17 cellular contexts compared by ENCODE assay signal in genomic region chrX:3664921-3665320, GRCh38. TPM values are rescaled to one million over a fixed set of nuclear protein-coding genes. Genes with fewer than 3 reads are reported as not detected.
DNase-seq lines count a peak whose midpoint lies in the region; ATAC-seq and TF ChIP-seq lines count a peak whose summit lies in the region.
"Had no signal": no experiment of that assay in that cellular context is flagged by ENCODE, and none has a peak within 500 bp of the region (broad histone marks: within the 10 kb centered on the region; RNA-seq: fewer than 3 reads in every experiment).

No MANE protein-coding gene starts in this region.

- TF ChIP-seq CTCF in activated CD8-positive, alpha-beta T cell treated with anti-CD3 and anti-CD28 coated beads for 36 hours (IDR thresholded peaks at IDR 0.05): no peak
- TF ChIP-seq CTCF in WTC11 (IDR thresholded peaks at IDR 0.05): no peak

- peaks cover 40 to 90% (median 72%) of the 10 kb centered on the region in 11 experiments for H3K36me3 ChIP-seq in BLaER1 treated with 17β-estradiol and CSF1 and Interleukin-3, amounts not matched to agents 10 nM and 100 nM

- H3K4me3 Mint-ChIP-seq in activated CD8-positive, alpha-beta T cell treated with anti-CD3 and anti-CD28 coated beads, Interleukin-2, amount 10 ng/mL, durations not matched to agents 7 days and 5 days: no peak overlapping the region
- H3K4me3 Mint-ChIP-seq in activated CD8-positive, alpha-beta T cell treated with anti-CD3 and anti-CD28 coated beads for 36 hours: no peak overlapping the region
- H3K4me3 Mint-ChIP-seq in activated T-helper 1 cell treated with anti-CD3 and anti-CD28 coated beads, Interleukin-12 subunit alpha, Interleukin-12 subunit beta, Interleukin-2, Interleukin-4 antibody, amounts not matched to agents 30 ng/mL and 10 ng/mL and 1 ng/mL, durations not matched to agents 14 hours and 24 hours and 36 hours: no peak overlapping the region
- H3K4me3 Mint-ChIP-seq in WTC11: no peak overlapping the region
- H3K4me3 Mint-ChIP-seq: CD4-positive, alpha-beta memory T cell; HFFc6 had no signal

- H3K9ac ChIP-seq in BLaER1 treated with 17β-estradiol and CSF1 and Interleukin-3, amounts not matched to agents 10 nM and 100 nM: no peak overlapping the region

- peaks cover 13% of the 10 kb centered on the region for H3K4me1 Mint-ChIP-seq in activated CD8-positive, alpha-beta T cell treated with anti-CD3 and anti-CD28 coated beads, Interleukin-2, amount 10 ng/mL, durations not matched to agents 7 days and 5 days (ENCODE audit: low read depth)
- H3K4me1 Mint-ChIP-seq in activated CD8-positive, alpha-beta T cell treated with anti-CD3 and anti-CD28 coated beads for 36 hours (ENCODE audit: low read depth): peaks cover 3% of the 10 kb centered on the region
- peaks cover 7% of the 10 kb centered on the region for H3K4me1 Mint-ChIP-seq in activated T-helper 1 cell treated with anti-CD3 and anti-CD28 coated beads, Interleukin-12 subunit alpha, Interleukin-12 subunit beta, Interleukin-2, Interleukin-4 antibody, amounts not matched to agents 30 ng/mL and 10 ng/mL and 1 ng/mL, durations not matched to agents 14 hours and 24 hours and 36 hours (ENCODE audit: low read depth)
- no peaks in the 10 kb centered on the region; the same call in 1 of the 2 replicates for H3K4me1 Mint-ChIP-seq in WTC11

- DNase-seq in activated CD8-positive, alpha-beta T cell treated with anti-CD3 and anti-CD28 coated beads, Interleukin-2, amount 10 ng/mL, durations not matched to agents 7 days and 5 days: no peak
- DNase-seq in activated CD8-positive, alpha-beta T cell treated with anti-CD3 and anti-CD28 coated beads for 36 hours: no peak
- DNase-seq in activated T-helper 1 cell treated with anti-CD3 and anti-CD28 coated beads, Interleukin-12 subunit alpha, Interleukin-12 subunit beta, Interleukin-2, Interleukin-4 antibody, amounts not matched to agents 30 ng/mL and 10 ng/mL and 1 ng/mL, durations not matched to agents 14 hours and 24 hours and 36 hours (ENCODE audit: low spot score): no peak
- DNase-seq in UCSD-AML1 (lab: John Stamatoyannopoulos, UW; ENCODE audit: unreplicated experiment): no peak
- no peak for DNase-seq in WTC11 (ENCODE audit: low spot score)
- no peak for DNase-seq in GF-D8 (lab: John Stamatoyannopoulos, UW)
- DNase-seq: C1 segment of cervical spinal cord; Calu3; CD4-positive, alpha-beta memory T cell; COR-L47; DMS53; DMS79 treated with DMSO at 0.1 percent for 48 hours; GOT3; HFFc6 had no signal

- POLR2A ChIA-PET in activated CD8-positive, alpha-beta T cell treated with anti-CD3 and anti-CD28 coated beads, Interleukin-2, amount 10 ng/mL, durations not matched to agents 7 days and 5 days (lab: Charles Lee): no interaction called here
- POLR2A ChIA-PET in activated CD8-positive, alpha-beta T cell treated with anti-CD3 and anti-CD28 coated beads for 36 hours (lab: Charles Lee): no interaction called here
- POLR2A ChIA-PET in WTC11 (lab: Charles Lee): no interaction called here

- no peaks in the 10 kb centered on the region for H3K27me3 ChIP-seq in BLaER1 treated with 17β-estradiol and CSF1 and Interleukin-3, amounts not matched to agents 10 nM and 100 nM

- H3K4me1 ChIP-seq in BLaER1 treated with 17β-estradiol and CSF1 and Interleukin-3, amounts not matched to agents 10 nM and 100 nM: peaks cover 15 to 56% (median 24%) of the 10 kb centered on the region in 10 experiments
- H3K4me1 ChIP-seq: HAP-1 had no signal

- H3K27ac Mint-ChIP-seq in activated CD8-positive, alpha-beta T cell treated with anti-CD3 and anti-CD28 coated beads, Interleukin-2, amount 10 ng/mL, durations not matched to agents 7 days and 5 days: peak overlapping the region; percentile 49
- no peak overlapping the region for H3K27ac Mint-ChIP-seq in activated CD8-positive, alpha-beta T cell treated with anti-CD3 and anti-CD28 coated beads for 36 hours
- peak overlapping the region; percentile 40 for H3K27ac Mint-ChIP-seq in activated T-helper 1 cell treated with anti-CD3 and anti-CD28 coated beads, Interleukin-12 subunit alpha, Interleukin-12 subunit beta, Interleukin-2, Interleukin-4 antibody, amounts not matched to agents 30 ng/mL and 10 ng/mL and 1 ng/mL, durations not matched to agents 14 hours and 24 hours and 36 hours
- H3K27ac Mint-ChIP-seq in WTC11: no peak overlapping the region
- H3K27ac Mint-ChIP-seq: HFFc6 had no signal

- peak overlapping the region in 8 of 11 experiments; percentile 27 to 83 (median 76); a peak in 11 of 22 replicates for H3K4me2 ChIP-seq in BLaER1 treated with 17β-estradiol and CSF1 and Interleukin-3, amounts not matched to agents 10 nM and 100 nM

- H4K20me1 ChIP-seq in BLaER1 treated with 17β-estradiol and CSF1 and Interleukin-3, amounts not matched to agents 10 nM and 100 nM: peaks cover 12 to 95% (median 63%) of the 10 kb centered on the region in 11 experiments; a peak in 21 of 22 replicates

- CTCF ChIA-PET in activated CD8-positive, alpha-beta T cell treated with anti-CD3 and anti-CD28 coated beads, Interleukin-2, amount 10 ng/mL, durations not matched to agents 7 days and 5 days (lab: Charles Lee): no interaction called here
- CTCF ChIA-PET in activated CD8-positive, alpha-beta T cell treated with anti-CD3 and anti-CD28 coated beads for 36 hours (lab: Charles Lee): no interaction called here
- CTCF ChIA-PET in WTC11 (lab: Charles Lee): no interaction called here

- no peaks in the 10 kb centered on the region for H3K27me3 Mint-ChIP-seq in activated CD8-positive, alpha-beta T cell treated with anti-CD3 and anti-CD28 coated beads, Interleukin-2, amount 10 ng/mL, durations not matched to agents 7 days and 5 days (ENCODE audit: low read depth)
- no peaks in the 10 kb centered on the region for H3K27me3 Mint-ChIP-seq in activated CD8-positive, alpha-beta T cell treated with anti-CD3 and anti-CD28 coated beads for 36 hours
- H3K27me3 Mint-ChIP-seq in activated T-helper 1 cell treated with anti-CD3 and anti-CD28 coated beads, Interleukin-12 subunit alpha, Interleukin-12 subunit beta, Interleukin-2, Interleukin-4 antibody, amounts not matched to agents 30 ng/mL and 10 ng/mL and 1 ng/mL, durations not matched to agents 14 hours and 24 hours and 36 hours (ENCODE audit: insufficient read depth): no peaks in the 10 kb centered on the region
- no peaks in the 10 kb centered on the region for H3K27me3 Mint-ChIP-seq in WTC11 (ENCODE audit: low read depth)
- H3K27me3 Mint-ChIP-seq: CD4-positive, alpha-beta memory T cell had no signal

- no peak overlapping the region for H3K4me3 ChIP-seq in BLaER1 treated with 17β-estradiol and CSF1 and Interleukin-3, amounts not matched to agents 10 nM and 100 nM
- H3K4me3 ChIP-seq: HAP-1 had no signal

- intact Hi-C loops in activated CD8-positive, alpha-beta T cell treated with anti-CD3 and anti-CD28 coated beads for 36 hours (cut with micrococcal nuclease): no loop called here
- intact Hi-C loops in activated T-helper 1 cell treated with anti-CD3 and anti-CD28 coated beads, Interleukin-12 subunit alpha, Interleukin-12 subunit beta, Interleukin-2, Interleukin-4 antibody, amounts not matched to agents 30 ng/mL and 10 ng/mL and 1 ng/mL, durations not matched to agents 14 hours and 24 hours and 36 hours (cut with micrococcal nuclease): loop anchor here (10.0 kb wide), 1 partner anchor 120 kb away; no protein-coding TSS in a partner anchor

- no peak overlapping the region for H3K27ac ChIP-seq in BLaER1 treated with 17β-estradiol and CSF1 and Interleukin-3, amounts not matched to agents 10 nM and 100 nM
- H3K27ac ChIP-seq: 22Rv1 had no signal

- H3K36me3 Mint-ChIP-seq in activated CD8-positive, alpha-beta T cell treated with anti-CD3 and anti-CD28 coated beads, Interleukin-2, amount 10 ng/mL, durations not matched to agents 7 days and 5 days (ENCODE audit: low read depth): peaks cover 56% of the 10 kb centered on the region
- H3K36me3 Mint-ChIP-seq in activated CD8-positive, alpha-beta T cell treated with anti-CD3 and anti-CD28 coated beads for 36 hours (ENCODE audit: low read depth): peaks cover 21% of the 10 kb centered on the region
- peaks cover 35% of the 10 kb centered on the region for H3K36me3 Mint-ChIP-seq in activated T-helper 1 cell treated with anti-CD3 and anti-CD28 coated beads, Interleukin-12 subunit alpha, Interleukin-12 subunit beta, Interleukin-2, Interleukin-4 antibody, amounts not matched to agents 30 ng/mL and 10 ng/mL and 1 ng/mL, durations not matched to agents 14 hours and 24 hours and 36 hours (ENCODE audit: low read depth)
- peaks cover 24% of the 10 kb centered on the region for H3K36me3 Mint-ChIP-seq in WTC11

- no peak for ATAC-seq in activated CD8-positive, alpha-beta T cell treated with anti-CD3 and anti-CD28 coated beads, Interleukin-2, amount 10 ng/mL, durations not matched to agents 7 days and 5 days
- no peak for ATAC-seq in activated CD8-positive, alpha-beta T cell treated with anti-CD3 and anti-CD28 coated beads for 36 hours
- ATAC-seq in WTC11: no peak

- H3K9me3 Mint-ChIP-seq in activated CD8-positive, alpha-beta T cell treated with anti-CD3 and anti-CD28 coated beads, Interleukin-2, amount 10 ng/mL, durations not matched to agents 7 days and 5 days (ENCODE audit: insufficient read depth): no peaks in the 10 kb centered on the region
- no peaks in the 10 kb centered on the region for H3K9me3 Mint-ChIP-seq in activated CD8-positive, alpha-beta T cell treated with anti-CD3 and anti-CD28 coated beads for 36 hours
- no peaks in the 10 kb centered on the region for H3K9me3 Mint-ChIP-seq in activated T-helper 1 cell treated with anti-CD3 and anti-CD28 coated beads, Interleukin-12 subunit alpha, Interleukin-12 subunit beta, Interleukin-2, Interleukin-4 antibody, amounts not matched to agents 30 ng/mL and 10 ng/mL and 1 ng/mL, durations not matched to agents 14 hours and 24 hours and 36 hours
- H3K9me3 Mint-ChIP-seq in WTC11: no peaks in the 10 kb centered on the region
- H3K9me3 Mint-ChIP-seq: CD4-positive, alpha-beta memory T cell; HFFc6 had no signal

- no peaks in the 10 kb centered on the region for H3K9me3 ChIP-seq in BLaER1 treated with 17β-estradiol and CSF1 and Interleukin-3, amounts not matched to agents 10 nM and 100 nM (replicated peaks in 1 of 11)
- H3K9me3 ChIP-seq: HAP-1 had no signal

TF ChIP-seq in WTC11, 78 proteins besides CTCF, POLR2A, EP300 and RAD21:
- TF ChIP-seq, protein P1, sequence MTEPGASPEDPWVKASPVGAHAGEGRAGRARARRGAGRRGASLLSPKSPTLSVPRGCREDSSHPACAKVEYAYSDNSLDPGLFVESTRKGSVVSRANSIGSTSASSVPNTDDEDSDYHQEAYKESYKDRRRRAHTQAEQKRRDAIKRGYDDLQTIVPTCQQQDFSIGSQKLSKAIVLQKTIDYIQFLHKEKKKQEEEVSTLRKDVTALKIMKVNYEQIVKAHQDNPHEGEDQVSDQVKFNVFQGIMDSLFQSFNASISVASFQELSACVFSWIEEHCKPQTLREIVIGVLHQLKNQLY (CRISPR knock-in tag; IDR thresholded peaks at IDR 0.05): no peak

RNA-seq across cellular contexts. Expression of gene PRKX, which starts 48.5 kb away (rescaled TPM):
- total RNA-seq in activated CD8-positive, alpha-beta T cell treated with anti-CD3 and anti-CD28 coated beads, Interleukin-2, amount 10 ng/mL, durations not matched to agents 7 days and 5 days: 100 to 1,000 TPM; 123 TPM
- 10 to 100 TPM; 54.4 to 59.9 TPM for total RNA-seq in activated CD8-positive, alpha-beta T cell treated with anti-CD3 and anti-CD28 coated beads for 36 hours
- total RNA-seq in activated T-helper 1 cell treated with anti-CD3 and anti-CD28 coated beads, Interleukin-12 subunit alpha, Interleukin-12 subunit beta, Interleukin-2, Interleukin-4 antibody, amounts not matched to agents 30 ng/mL and 10 ng/mL and 1 ng/mL, durations not matched to agents 14 hours and 24 hours and 36 hours: 72.2 and 80.9 TPM in 2 replicates
- 53.8 to 66.6 TPM (median 61.2 TPM) in 3 replicates for total RNA-seq in WTC11 (2021)

Comparison
In these comparisons a context has a peak if more than half of its experiments do, and no peak if none do; other contexts are left out.
1. H3K27ac Mint-ChIP-seq: peak in activated CD8-positive, alpha-beta T cell treated with anti-CD3 and anti-CD28 coated beads, Interleukin-2, amount 10 ng/mL, durations not matched to agents 7 days and 5 days (single experiment) and activated T-helper 1 cell treated with anti-CD3 and anti-CD28 coated beads, Interleukin-12 subunit alpha, Interleukin-12 subunit beta, Interleukin-2, Interleukin-4 antibody, amounts not matched to agents 30 ng/mL and 10 ng/mL and 1 ng/mL, durations not matched to agents 14 hours and 24 hours and 36 hours (single experiment); none in activated CD8-positive, alpha-beta T cell treated with anti-CD3 and anti-CD28 coated beads for 36 hours (single experiment) and WTC11 (single experiment).